16 cellular contexts compared by ENCODE assay signal in genomic region chr7:97513326-97513725, GRCh38.
DNase-seq lines count a peak whose midpoint lies in the region; ATAC-seq and TF ChIP-seq lines count a peak whose summit lies in the region.
"Had no signal": no experiment of that assay in that cellular context is flagged by ENCODE, and none has a peak within 500 bp of the region (broad histone marks: within the 10 kb centered on the region; RNA-seq: fewer than 3 reads in every experiment).

No MANE protein-coding gene starts in this region.

- H3K9me2 ChIP-seq in OCI-LY7 (ENCODE audit: insufficient read depth, low read length) = no peaks in the 10 kb centered on the region

- H4K20me1 ChIP-seq in OCI-LY7 (ENCODE audit: insufficient read depth, low read length) = no peaks in the 10 kb centered on the region

- no peak overlapping the region for H3K4me3 ChIP-seq in OCI-LY7 (ENCODE audit: low read depth, low read length, poor library complexity, severe bottlenecking)
- H3K4me3 ChIP-seq: body of pancreas, prostate gland, stomach, vagina had no signal

- H3K4me1 ChIP-seq in OCI-LY7 (ENCODE audit: insufficient read depth, low read length, poor library complexity, severe bottlenecking) = no peaks in the 10 kb centered on the region
- H3K4me1 ChIP-seq: body of pancreas, prostate gland, stomach, vagina had no signal

- H3K79me2 ChIP-seq in OCI-LY7 (ENCODE audit: insufficient read depth, low read depth, low read length) = no peaks in the 10 kb centered on the region

- CTCF ChIA-PET in OCI-LY7 (lab: Charles Lee; ENCODE audit: unreplicated experiment) = no interaction called here

- TF ChIP-seq POLR2A in GM18505 (IDR thresholded peaks at IDR 0.05; ENCODE audit: borderline replicate concordance, extremely low read depth, insufficient read depth, insufficient read length) = no peak

- no peaks in the 10 kb centered on the region for H3K9me3 ChIP-seq in OCI-LY7 (ENCODE audit: low read length)
- H3K9me3 ChIP-seq: body of pancreas, prostate gland, stomach, vagina had no signal

- POLR2A ChIA-PET in OCI-LY7 (lab: Charles Lee) = interaction anchor here (0.9 kb wide), 1 partner anchor 57 kb away, joined by 3 read pairs; no protein-coding TSS in a partner anchor

- no peaks in the 10 kb centered on the region for H3K36me3 ChIP-seq in OCI-LY7 (ENCODE audit: insufficient read depth, low read length)
- H3K36me3 ChIP-seq: prostate gland, stomach, vagina had no signal

- no peak overlapping the region for H3K4me2 ChIP-seq in OCI-LY7 (ENCODE audit: low read length)

- no TSS peak for BruUV-seq in OCI-LY7 (replicated peaks; lab: Mats Ljungman, UMichigan)

- ATAC-seq in GM18505 (IDR thresholded peaks at IDR 0.05; ENCODE audit: unreplicated experiment) = peak; percentile 80
- peak; percentile 80 for ATAC-seq in GM21360 (IDR thresholded peaks at IDR 0.05; ENCODE audit: unreplicated experiment)
- ATAC-seq in HG03039 (IDR thresholded peaks at IDR 0.05; ENCODE audit: unreplicated experiment) = peak; percentile 77
- no peak for ATAC-seq in HG03439 (IDR thresholded peaks at IDR 0.05; ENCODE audit: unreplicated experiment)
- ATAC-seq in HG02840 (IDR thresholded peaks at IDR 0.05; ENCODE audit: low FRiP score, unreplicated experiment) = no peak
- ATAC-seq: activated CD4-positive, alpha-beta T cell treated with anti-CD3 and anti-CD28 coated beads for 36 hours; body of pancreas; naive thymus-derived CD8-positive, alpha-beta T cell had no signal

- intact Hi-C loops in OCI-LY7 (cut with micrococcal nuclease; ENCODE audit: unreplicated experiment) = no loop called here

- DNase-seq in OCI-LY7 (ENCODE audit: low spot score) (peak; percentile 2), NCI-H1092 treated with DMSO at 0.1 percent for 48 hours (lab: John Stamatoyannopoulos, UW) (no peak), SW 1271 (lab: John Stamatoyannopoulos, UW) (no peak)
- DNase-seq: activated CD4-positive, alpha-beta T cell treated with anti-CD3 and anti-CD28 coated beads for 36 hours; body of pancreas; IMR-90; naive thymus-derived CD8-positive, alpha-beta T cell; SIG-M5; stomach had no signal

- no peak overlapping the region for H2AFZ ChIP-seq in OCI-LY7 (ENCODE audit: low read length)

- no peak for TF ChIP-seq CTCF in OCI-LY7 (conservative IDR thresholded peaks at IDR 0.05; ENCODE audit: low read length)

- no peak overlapping the region for H3K27ac ChIP-seq in OCI-LY7 (ENCODE audit: low read depth, low read length, poor library complexity, severe bottlenecking)
- H3K27ac ChIP-seq: body of pancreas, prostate gland, stomach, vagina had no signal

Comparison
In these comparisons a context has a peak if more than half of its experiments do, and no peak if none do; other contexts are left out.
1. ATAC-seq: peak in GM18505 (single experiment), GM21360 (single experiment) and HG03039 (single experiment); none in HG03439 (single experiment) and HG02840 (single experiment).